Comparison of ENCODE assay signal across 25 cellular contexts in the genomic region with DNA sequence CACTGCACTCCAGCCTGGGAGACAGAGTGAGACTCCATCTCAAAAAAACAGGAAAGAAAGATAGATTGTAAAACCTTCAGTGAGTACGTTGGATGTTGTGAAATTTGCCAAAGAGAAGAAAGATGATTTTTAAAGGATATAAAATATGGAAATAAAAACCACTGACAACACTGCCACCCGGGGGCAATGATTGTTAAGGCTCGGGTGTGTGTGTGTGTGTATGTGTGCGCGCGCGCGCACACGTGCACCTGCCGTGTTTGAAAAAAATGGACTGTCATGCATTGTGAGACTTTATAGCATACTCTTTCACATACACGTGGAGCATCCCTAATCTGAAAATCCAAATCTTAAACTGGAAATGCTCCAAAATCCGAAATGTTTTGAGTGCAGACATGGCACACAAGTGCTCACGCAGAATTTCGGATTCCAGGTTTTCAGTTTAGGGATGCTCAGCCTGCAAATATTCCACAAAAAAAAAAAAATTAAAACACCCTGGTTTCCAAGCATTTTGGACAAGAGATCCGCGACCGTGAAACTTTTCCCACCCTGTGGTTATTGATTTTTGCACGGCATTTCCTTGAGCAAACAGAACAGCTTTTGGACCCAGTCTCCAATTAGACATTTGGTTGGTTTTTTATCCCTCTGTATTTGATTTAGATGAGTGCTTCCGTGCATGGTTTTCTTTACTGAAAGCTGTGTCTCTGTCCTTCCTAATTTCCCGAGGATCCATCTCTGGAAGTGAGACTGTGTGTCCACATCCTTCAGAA.
DNase-seq lines count a peak whose midpoint lies in the region; ATAC-seq and TF ChIP-seq lines count a peak whose summit lies in the region.
"Had no signal": no experiment of that assay in that cellular context is flagged by ENCODE, and none has a peak within 500 bp of the region (broad histone marks: within the 10 kb centered on the region; RNA-seq: fewer than 3 reads in every experiment).

No MANE protein-coding gene starts in this region.

- peaks cover 32% of the 10 kb centered on the region for H3K36me3 Mint-ChIP-seq in MCF 10A (ENCODE audit: insufficient read depth, unreplicated experiment)
- H3K36me3 Mint-ChIP-seq: activated naive CD8-positive, alpha-beta T cell treated with anti-CD3 and anti-CD28 coated beads, Interleukin-2, amount 10 ng/mL, durations not matched to agents 7 days and 5 days; IgD-negative memory B cell; naive thymus-derived CD4-positive, alpha-beta T cell had no signal

- no peak for TF ChIP-seq POLR2A in breast epithelium (IDR thresholded peaks at IDR 0.05)

- CTCF ChIA-PET in MCF 10A (lab: Yijun Ruan, JAX) = interaction anchor here (0.6 to 4.0 kb wide), 6 partner anchors 9 to 612 kb away, joined by 3 to 24 read pairs (median 3); no protein-coding TSS in a partner anchor
- CTCF ChIA-PET in RWPE1 (lab: Yijun Ruan, JAX) = interaction anchor here (0.7 kb wide), 1 partner anchor 10 kb away, joined by 4 read pairs; no protein-coding TSS in a partner anchor

- intact Hi-C loops in MCF 10A (cut with micrococcal nuclease) (no loop called here), breast epithelium (cut with DNase I; ENCODE audit: low total_unique reads) (loop anchor here (10.0 kb wide), 1 partner anchor 412 kb away; no protein-coding TSS in a partner anchor)

- H3K36me3 ChIP-seq in breast epithelium = no peaks in the 10 kb centered on the region
- H3K36me3 ChIP-seq: thyroid gland had no signal

- POLR2A ChIA-PET in MCF 10A (lab: Yijun Ruan, JAX) (interaction anchor here (0.6 to 0.7 kb wide), 2 partner anchors 63 to 652 kb away, joined by 3 read pairs; no protein-coding TSS in a partner anchor), RWPE1 (lab: Yijun Ruan, JAX; ENCODE audit: low non-redundant PET) (no interaction called here)

- H3K4me3 ChIP-seq in breast epithelium = no peak overlapping the region
- H3K4me3 ChIP-seq in fibroblast of pulmonary artery (replicated peaks; ENCODE audit: low read depth, low read length) = no peak overlapping the region
- H3K4me3 ChIP-seq: BLaER1, stomach, thyroid gland had no signal

- no peaks in the 10 kb centered on the region for H3K9me3 Mint-ChIP-seq in MCF 10A (ENCODE audit: unreplicated experiment)
- H3K9me3 Mint-ChIP-seq: activated naive CD8-positive, alpha-beta T cell treated with anti-CD3 and anti-CD28 coated beads, Interleukin-2, amount 10 ng/mL, durations not matched to agents 7 days and 5 days; IgD-negative memory B cell; mesothelial cell of epicardium had no signal

- H3K9me3 ChIP-seq in breast epithelium = no peaks in the 10 kb centered on the region
- H3K9me3 ChIP-seq: BLaER1, Caco-2, stomach, thyroid gland had no signal

- H3K4me3 Mint-ChIP-seq in MCF 10A (ENCODE audit: unreplicated experiment) = no peak overlapping the region
- H3K4me3 Mint-ChIP-seq: activated naive CD8-positive, alpha-beta T cell treated with anti-CD3 and anti-CD28 coated beads, Interleukin-2, amount 10 ng/mL, durations not matched to agents 7 days and 5 days; mesothelial cell of epicardium; naive thymus-derived CD4-positive, alpha-beta T cell had no signal

- H3K27ac ChIP-seq in breast epithelium = no peak overlapping the region
- no peak overlapping the region for H3K27ac ChIP-seq in RWPE1
- H3K27ac ChIP-seq: BLaER1, stomach, thyroid gland had no signal

- H3K27me3 Mint-ChIP-seq in MCF 10A (ENCODE audit: insufficient read depth, unreplicated experiment) = no peaks in the 10 kb centered on the region

- H3K4me1 Mint-ChIP-seq in MCF 10A (ENCODE audit: insufficient read depth, unreplicated experiment) = peaks cover 6% of the 10 kb centered on the region
- H3K4me1 Mint-ChIP-seq: activated naive CD8-positive, alpha-beta T cell treated with anti-CD3 and anti-CD28 coated beads, Interleukin-2, amount 10 ng/mL, durations not matched to agents 7 days and 5 days; IgD-negative memory B cell had no signal

- H3K27ac Mint-ChIP-seq in MCF 10A (ENCODE audit: low read depth, unreplicated experiment) = no peak overlapping the region
- H3K27ac Mint-ChIP-seq: activated naive CD8-positive, alpha-beta T cell treated with anti-CD3 and anti-CD28 coated beads, Interleukin-2, amount 10 ng/mL, durations not matched to agents 7 days and 5 days; mesothelial cell of epicardium; naive thymus-derived CD4-positive, alpha-beta T cell had no signal

- H3K4me1 ChIP-seq in breast epithelium = no peaks in the 10 kb centered on the region
- H3K4me1 ChIP-seq: BLaER1, Caco-2 had no signal

- H3K27me3 ChIP-seq in breast epithelium = no peaks in the 10 kb centered on the region
- H3K27me3 ChIP-seq: BLaER1, stomach, thyroid gland had no signal

- no peak for ATAC-seq in HG02759 (IDR thresholded peaks at IDR 0.05; ENCODE audit: unreplicated experiment)
- ATAC-seq in HG03196 (IDR thresholded peaks at IDR 0.05; ENCODE audit: unreplicated experiment) = no peak
- ATAC-seq: left ventricle myocardium superior; naive thymus-derived CD4-positive, alpha-beta T cell had no signal

- BruUV-seq in MCF 10A (replicated peaks; lab: Mats Ljungman, UMichigan) = no TSS peak

- DNase-seq in MCF 10A (ENCODE audit: unreplicated experiment) (no peak), breast epithelium (ENCODE audit: low spot score in 2 of 2) (no peak), RWPE1 (ENCODE audit: low spot score) (no peak), fibroblast of pulmonary artery (ENCODE audit: low read depth) (peak; percentile 7), COLO668 (lab: John Stamatoyannopoulos, UW; ENCODE audit: unreplicated experiment) (no peak), T-helper 1 cell (no peak)
- DNase-seq: activated CD4-positive, alpha-beta T cell treated with anti-CD3 and anti-CD28 coated beads for 48 hours; activated naive CD8-positive, alpha-beta T cell treated with anti-CD3 and anti-CD28 coated beads, Interleukin-2, amount 10 ng/mL, durations not matched to agents 7 days and 5 days; activated T-cell treated with anti-CD3 and anti-CD28 coated beads, Interleukin-2, amount 50 U/mL, for 1 hour; Caco-2; cerebellar nuclear complex; DMS79 treated with DMSO at 0.1 percent for 48 hours; left ventricle myocardium superior; naive thymus-derived CD4-positive, alpha-beta T cell; NCI-H2107; NCI-H510A; SHP77 treated with DMSO at 0.1 percent for 48 hours; small intestine; stomach; thyroid gland had no signal

- peak; percentile 17 for TF ChIP-seq CTCF in MCF 10A (IDR thresholded peaks at IDR 0.05; ENCODE audit: unreplicated experiment)
- no peak for TF ChIP-seq CTCF in breast epithelium (IDR thresholded peaks at IDR 0.05)
- TF ChIP-seq CTCF in RWPE1 (conservative IDR thresholded peaks at IDR 0.05; ENCODE audit: low read depth) = 0 out of 2 replicates have a peak, but pooled peaks have one; percentile 7
- TF ChIP-seq CTCF in fibroblast of pulmonary artery (IDR thresholded peaks at IDR 0.05; ENCODE audit: low read length, missing control alignments) = peak; percentile 5

Comparison
In these comparisons a context has a peak if more than half of its experiments do, and no peak if none do; other contexts are left out.
1. CTCF ChIP-seq: peak in MCF 10A (single experiment), RWPE1 (single experiment) and fibroblast of pulmonary artery (single experiment); none in breast epithelium (0 of 3).